9 cellular contexts compared by ENCODE assay signal in genomic region chr12:46265734-46266133, GRCh38. TPM values are rescaled to one million over a fixed set of nuclear protein-coding genes. Genes with fewer than 3 reads are reported as not detected.
DNase-seq lines count a peak whose midpoint lies in the region; ATAC-seq and TF ChIP-seq lines count a peak whose summit lies in the region.
"Had no signal": no experiment of that assay in that cellular context is flagged by ENCODE, and none has a peak within 500 bp of the region (broad histone marks: within the 10 kb centered on the region; RNA-seq: fewer than 3 reads in every experiment).

No MANE protein-coding gene starts in this region.

- H3K4me1 ChIP-seq in A673 (ENCODE audit: insufficient read depth, low read length, poor library complexity, severe bottlenecking) (peaks cover 24% of the 10 kb centered on the region), Panc1 (ENCODE audit: control insufficient read depth, insufficient read depth, low read length) (peaks cover 61% of the 10 kb centered on the region)

- intact Hi-C loops in A673 (cut with micrococcal nuclease; ENCODE audit: unreplicated experiment) (loop anchor here (10.0 kb wide), 1 partner anchor 111 kb away; no protein-coding TSS in a partner anchor), Panc1 (cut with micrococcal nuclease; ENCODE audit: unreplicated experiment) (loop anchor here (10.0 kb wide), 1 partner anchor 99 kb away; no protein-coding TSS in a partner anchor)

- H3K36me3 ChIP-seq in A673 (ENCODE audit: insufficient read depth, low read length, poor library complexity, severe bottlenecking) (no peaks in the 10 kb centered on the region), Panc1 (ENCODE audit: control insufficient read depth, insufficient read depth, low read length) (peaks cover 7% of the 10 kb centered on the region; the same call in 1 of the 2 replicates)

- H3K27ac ChIP-seq in A673 (ENCODE audit: low read depth, low read length, poor library complexity, severe bottlenecking) (no peak overlapping the region), Panc1 (ENCODE audit: low read length) (peak overlapping the region; percentile 99)

- TF ChIP-seq CTCF in A673 (conservative IDR thresholded peaks at IDR 0.05; ENCODE audit: low read depth, low read length), result no peak
- no peak for TF ChIP-seq CTCF in GM12865 (IDR thresholded peaks at IDR 0.05; ENCODE audit: insufficient read depth, low read depth, low read length, missing control alignments)
- TF ChIP-seq CTCF in Panc1 (IDR thresholded peaks at IDR 0.05), result no peak
- TF ChIP-seq CTCF in foreskin fibroblast (IDR thresholded peaks at IDR 0.05; ENCODE audit: low read depth, low read length), result no peak

- H3K9me3 ChIP-seq in A673 (ENCODE audit: low read depth, low read length, poor library complexity, severe bottlenecking), result no peaks in the 10 kb centered on the region
- no peaks in the 10 kb centered on the region for H3K9me3 ChIP-seq in Panc1 (ENCODE audit: control insufficient read depth, insufficient read depth, low read depth, low read length)

- no peaks in the 10 kb centered on the region for H3K27me3 ChIP-seq in A673 (replicated peaks; ENCODE audit: insufficient read depth, low read depth, low read length, poor library complexity)
- no peaks in the 10 kb centered on the region for H3K27me3 ChIP-seq in Panc1 (ENCODE audit: control insufficient read depth, insufficient read depth, low read length)

- CTCF ChIA-PET in A673 (lab: Charles Lee) (interaction anchor here (0.5 kb wide), 1 partner anchor 79 kb away, joined by 4 read pairs; no protein-coding TSS in a partner anchor), Panc1 (lab: Charles Lee) (no interaction called here)

- DNase-seq in A673 (ENCODE audit: low spot score) (no peak), GM12865 (ENCODE audit: low read depth) (peak; percentile 36), Panc1 (ENCODE audit: low read depth, low spot score) (no peak), left kidney (ENCODE audit: low read depth, low spot score) (peak; percentile 41), foreskin fibroblast (no peak), NCI-H2029 (lab: John Stamatoyannopoulos, UW) (no peak)
- no peak for DNase-seq in central memory CD4-positive, alpha-beta T cell

- ATAC-seq in Panc1 (no peak), HG02763 (IDR thresholded peaks at IDR 0.05; ENCODE audit: unreplicated experiment) (no peak)

- in situ Hi-C loops in Panc1 (cut with HindIII; ENCODE audit: low pct_unique_long_range_greater_than_20kb, low sequenced_read_pairs), result no loop called here

- H3K4me3 ChIP-seq in A673 (ENCODE audit: low read depth, low read length, poor library complexity, severe bottlenecking) (peak overlapping the region; percentile 76), GM12865 (ENCODE audit: low read depth, low read length) (peak overlapping the region; percentile 95), Panc1 (ENCODE audit: low read depth in 2 of 2, low read length in 2 of 2) (peak overlapping the region; percentile 97 to 98), foreskin fibroblast (ENCODE audit: low read depth in 1 of 2, low read length in 2 of 2) (no peak overlapping the region)
- H3K4me3 ChIP-seq: lung had no signal

- BruUV-seq in A673 (replicated peaks; lab: Mats Ljungman, UMichigan) (no TSS peak), Panc1 (replicated peaks; lab: Mats Ljungman, UMichigan) (no TSS peak)

- POLR2A ChIA-PET in A673 (lab: Charles Lee; ENCODE audit: low non-redundant PET) (no interaction called here), Panc1 (lab: Charles Lee) (no interaction called here)

RNA-seq across cellular contexts. Expression of gene SLC38A1, which starts 3.1 kb away (rescaled TPM):
- total RNA-seq in A673 (2021) (78.9 and 88.9 TPM in 2 replicates), Panc1 (2021; ENCODE audit: unreplicated experiment) (127 TPM)
- polyA plus RNA-seq in Panc1 (2012; ENCODE audit: insufficient read length), result 78.9 TPM

Comparison
In these comparisons a context has a peak if more than half of its experiments do, and no peak if none do; other contexts are left out.
1. DNase-seq: peak in GM12865 (single experiment) and left kidney (single experiment); none in A673 (single experiment), Panc1 (single experiment), central memory CD4-positive, alpha-beta T cell (single experiment), foreskin fibroblast (0 of 2) and NCI-H2029 (single experiment).
2. H3K4me3 ChIP-seq: peak in A673 (single experiment), GM12865 (single experiment) and Panc1 (2 of 2); none in foreskin fibroblast (0 of 2).